ENCODE assay signal across 8 cellular contexts in the genomic region with DNA sequence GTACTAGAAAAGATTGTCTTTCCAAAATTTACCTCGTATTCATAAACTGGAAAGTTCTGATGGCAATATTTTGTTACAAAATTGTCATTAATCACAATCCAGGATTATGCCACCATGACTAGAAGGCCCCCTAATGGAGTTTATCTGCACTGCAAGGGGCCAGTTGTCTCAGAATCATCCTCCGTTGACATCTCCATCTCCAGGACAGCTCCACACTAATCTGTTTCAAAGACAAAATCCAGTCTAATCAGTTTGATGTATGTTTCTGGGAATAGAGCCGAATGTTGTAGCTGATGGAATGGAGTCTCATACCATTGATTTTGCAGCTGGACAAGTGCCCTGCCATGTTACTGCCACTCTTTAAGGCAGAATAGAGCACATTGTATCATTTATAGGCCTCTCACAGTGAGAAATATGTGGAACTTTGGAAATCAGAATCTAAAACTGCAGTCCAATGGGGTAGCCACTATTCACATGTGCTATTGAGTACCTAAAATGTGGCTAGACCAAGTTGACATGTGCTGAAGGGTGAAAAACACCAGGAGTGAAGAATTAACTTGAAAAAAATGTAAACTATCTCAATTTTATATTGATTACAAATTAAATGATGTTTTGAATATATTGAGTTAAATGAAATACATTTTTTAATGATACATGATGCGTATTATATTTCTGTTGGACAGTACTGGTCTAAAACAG. TPM values are rescaled to one million over a fixed set of nuclear protein-coding genes. Genes with fewer than 3 reads are reported as not detected.
DNase-seq lines count a peak whose midpoint lies in the region; ATAC-seq, FAIRE-seq and TF ChIP-seq lines count a peak whose summit lies in the region.

No MANE protein-coding gene starts in this region.

- peak; percentile 21 for TF ChIP-seq CTCF in GM10248 (IDR thresholded peaks at IDR 0.05; ENCODE audit: control extremely low read depth, extremely low read depth, low read depth, missing control alignments)
- TF ChIP-seq CTCF in MCF 10A (IDR thresholded peaks at IDR 0.05; ENCODE audit: unreplicated experiment), result peak; percentile 46
- peak; percentile 73 for TF ChIP-seq CTCF in osteoblast (IDR thresholded peaks at IDR 0.05; ENCODE audit: extremely low read depth, low read depth, low read length)

- no peak for FAIRE-seq in GM12892 (lab: Jason Lieb, UNC)

- no peaks in the 10 kb centered on the region for H3K27me3 Mint-ChIP-seq in MCF 10A (ENCODE audit: insufficient read depth, unreplicated experiment)

- no peak for DNase-seq in GM10248 (ENCODE audit: extremely low spot score)
- peak; percentile 71 for DNase-seq in NAMALWA (ENCODE audit: low spot score)
- DNase-seq in MCF 10A (ENCODE audit: unreplicated experiment), result peak; percentile 48
- no peak for DNase-seq in osteoblast (ENCODE audit: insufficient read length, low spot score, missing footprints)
- no peak for DNase-seq in NCI-H2029 treated with DMSO at 0.1 percent for 48 hours (lab: John Stamatoyannopoulos, UW)
- no peak for DNase-seq in GM12892 (ENCODE audit: insufficient read length)
- DNase-seq in amniotic stem cell (lab: John Stamatoyannopoulos, UW), result no peak

- no peak overlapping the region for H3K4me2 ChIP-seq in osteoblast (ENCODE audit: insufficient read depth, low read length)

- H3K36me3 ChIP-seq in osteoblast (ENCODE audit: insufficient read depth, low read length), result peaks cover 37% of the 10 kb centered on the region

- no peaks in the 10 kb centered on the region for H4K20me1 ChIP-seq in osteoblast (ENCODE audit: insufficient read depth, low read length)

- peaks cover 68% of the 10 kb centered on the region for H3K4me1 ChIP-seq in osteoblast (ENCODE audit: insufficient read depth, low read length)

- H3K9me3 Mint-ChIP-seq in MCF 10A (ENCODE audit: unreplicated experiment), result no peaks in the 10 kb centered on the region

- no peak overlapping the region for H3K4me3 ChIP-seq in osteoblast (ENCODE audit: insufficient read depth, low read length)

- no peak overlapping the region for H3K27ac Mint-ChIP-seq in MCF 10A (ENCODE audit: low read depth, unreplicated experiment)

- H3K79me2 ChIP-seq in osteoblast (ENCODE audit: insufficient read depth, low read length), result peaks cover 3% of the 10 kb centered on the region

- no peak overlapping the region for H2AFZ ChIP-seq in osteoblast (ENCODE audit: low read length)

- TF ChIP-seq POLR2A in GM12892 (IDR thresholded peaks at IDR 0.05; ENCODE audit: low read depth, low read length), result no peak

- no peaks in the 10 kb centered on the region for H3K27me3 ChIP-seq in osteoblast (ENCODE audit: insufficient read depth, low read length)

- H3K4me3 Mint-ChIP-seq in MCF 10A (ENCODE audit: unreplicated experiment), result no peak overlapping the region

- H3K9me3 ChIP-seq in osteoblast (ENCODE audit: low read depth, low read length), result no peaks in the 10 kb centered on the region

- peak overlapping the region; percentile 91 for H3K27ac ChIP-seq in osteoblast (ENCODE audit: low read depth, low read length)

- POLR2A ChIA-PET in GM10248 (lab: Yijun Ruan, JAX) (interaction anchor here (0.7 kb wide), 1 partner anchor 21 kb away, joined by 3 read pairs; no protein-coding TSS in a partner anchor), MCF 10A (lab: Yijun Ruan, JAX) (interaction anchor here (0.7 to 2.4 kb wide), 10 partner anchors 11 to 311 kb away, joined by 3 to 11 read pairs (median 4); a partner anchor contains a TSS)

- H3K36me3 Mint-ChIP-seq in MCF 10A (ENCODE audit: insufficient read depth, unreplicated experiment), result peaks cover 69% of the 10 kb centered on the region

- H3K4me1 Mint-ChIP-seq in MCF 10A (ENCODE audit: insufficient read depth, unreplicated experiment), result peaks cover 28% of the 10 kb centered on the region

- CTCF ChIA-PET in GM10248 (lab: Yijun Ruan, JAX), result interaction anchor here (0.6 to 3.2 kb wide), 12 partner anchors 11 to 301 kb away, joined by 3 to 24 read pairs (median 4); a partner anchor contains a TSS
- CTCF ChIA-PET in MCF 10A (lab: Yijun Ruan, JAX), result interaction anchor here (0.8 to 1.0 kb wide), 3 partner anchors 24 to 128 kb away, joined by 3 to 5 read pairs (median 3); no protein-coding TSS in a partner anchor

- ATAC-seq in GM21786 (IDR thresholded peaks at IDR 0.05; ENCODE audit: unreplicated experiment), result no peak

- no TSS peak for BruUV-seq in MCF 10A (replicated peaks; lab: Mats Ljungman, UMichigan)

- intact Hi-C loops in MCF 10A (cut with micrococcal nuclease), result no loop called here

RNA-seq across cellular contexts. Expression of a gene that starts 38.3 kb away (rescaled TPM):
- 376 and 409 TPM in 2 replicates for total RNA-seq in MCF 10A (2022)
- 144 and 197 TPM in 2 replicates for total RNA-seq in osteoblast
- 1,193 TPM for polyA plus RNA-seq in GM12892 (2012; ENCODE audit: missing spikeins)

Comparison
In these comparisons a context has a peak if more than half of its experiments do, and no peak if none do; other contexts are left out.
1. DNase-seq: peak in NAMALWA (single experiment) and MCF 10A (single experiment); none in GM10248 (single experiment), osteoblast (single experiment), NCI-H2029 treated with DMSO at 0.1 percent for 48 hours (single experiment), GM12892 (single experiment) and amniotic stem cell (single experiment).
2. CTCF ChIP-seq: peak in every context shown above with its lines; median percentile 73 in osteoblast; 46 in MCF 10A; 21 in GM10248.